In the genomic region with DNA sequence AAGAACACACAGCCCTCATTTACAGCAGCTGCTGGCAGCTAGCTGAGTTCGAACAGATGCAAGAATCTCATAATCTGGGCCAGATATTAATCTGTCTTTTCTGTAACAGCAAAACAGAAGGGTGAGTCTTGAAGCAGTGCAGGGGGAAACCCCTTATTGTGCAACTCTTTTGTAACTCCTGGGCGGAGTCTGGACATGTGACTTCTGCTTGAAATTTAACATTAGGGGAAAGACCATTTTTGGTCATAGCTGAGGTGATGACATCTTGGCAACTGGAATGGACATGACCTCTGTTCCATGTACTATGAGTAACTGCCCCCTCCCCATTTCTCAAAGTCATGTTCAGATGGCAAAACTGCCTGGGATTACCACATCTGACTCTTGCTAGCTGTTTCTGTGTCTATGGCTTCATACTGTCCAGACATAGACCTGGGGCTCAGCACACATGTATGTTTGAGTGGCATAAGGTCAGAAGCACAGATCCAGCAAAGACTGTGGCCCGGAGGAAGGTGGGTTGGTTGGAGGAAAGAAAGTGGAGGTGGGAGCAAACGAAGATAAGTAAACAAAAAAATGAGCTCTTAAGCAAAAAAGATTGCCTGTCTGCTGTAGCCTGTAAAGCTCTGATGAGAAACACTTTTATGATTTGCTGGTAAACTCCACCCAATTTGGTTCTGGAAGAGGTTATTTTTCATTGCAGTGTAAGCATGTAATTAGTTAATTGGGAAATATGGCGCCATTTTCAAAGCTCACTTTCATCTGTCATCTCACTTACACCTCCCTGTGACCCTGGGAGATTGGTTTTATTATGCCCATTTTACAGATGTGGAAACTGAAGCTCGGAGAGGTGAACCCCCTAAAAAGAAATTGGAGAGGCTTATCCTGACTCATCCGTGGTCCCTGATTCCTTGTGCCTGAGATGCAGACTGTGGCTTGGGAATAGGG, we compare ENCODE assay signal across 8 cellular contexts. TPM values are rescaled to one million over a fixed set of nuclear protein-coding genes. Genes with fewer than 3 reads are reported as not detected.
A peak's percentile ranks its signal among the peaks of the same experiment; 100 is the strongest.
DNase-seq lines count a peak whose midpoint lies in the region; ATAC-seq and TF ChIP-seq lines count a peak whose summit lies in the region.

No MANE protein-coding gene starts in this region.

- H3K27me3 ChIP-seq in GM06990 (replicated peaks; ENCODE audit: control insufficient read depth, insufficient read depth, low read length), result no peaks in the 10 kb centered on the region

- H3K4me3 ChIP-seq in GM06990 (replicated peaks; ENCODE audit: low read depth, low read length) (no peak overlapping the region), fibroblast of pulmonary artery (replicated peaks; ENCODE audit: low read depth, low read length) (no peak overlapping the region)

- TF ChIP-seq CTCF in GM06990 (IDR thresholded peaks at IDR 0.05; ENCODE audit: insufficient read depth, low read length, poor library complexity, severe bottlenecking) (no peak), activated B cell treated with CpG ODN at 0.5 μM for 24 hours (IDR thresholded peaks at IDR 0.05) (no peak), fibroblast of pulmonary artery (IDR thresholded peaks at IDR 0.05; ENCODE audit: low read length, missing control alignments) (no peak)

- no peaks in the 10 kb centered on the region for H3K9me3 Mint-ChIP-seq in activated B cell treated with CpG ODN at 0.5 μM for 24 hours

- POLR2A ChIA-PET in activated B cell treated with CpG ODN at 0.5 μM for 24 hours (lab: Charles Lee), result interaction anchor here (0.5 to 1.2 kb wide), 2 partner anchors 20 to 21 kb away, joined by 3 to 4 read pairs; no protein-coding TSS in a partner anchor

- H3K36me3 ChIP-seq in GM06990 (ENCODE audit: control insufficient read depth, insufficient read depth, low read length), result no peaks in the 10 kb centered on the region

- H3K27ac Mint-ChIP-seq in activated B cell treated with CpG ODN at 0.5 μM for 24 hours, result peak overlapping the region; percentile 65

- no peak for TF ChIP-seq EP300 in Ishikawa (IDR thresholded peaks at IDR 0.05; ENCODE audit: borderline replicate concordance)

- H3K36me3 Mint-ChIP-seq in activated B cell treated with CpG ODN at 0.5 μM for 24 hours (ENCODE audit: low read depth), result no peaks in the 10 kb centered on the region

- DNase-seq in GM06990 (ENCODE audit: extremely low read depth, insufficient read length) (peak; percentile 18), activated B cell treated with CpG ODN at 0.5 μM for 24 hours (no peak), fibroblast of pulmonary artery (ENCODE audit: low read depth) (peak; percentile 100), putamen (ENCODE audit: low spot score) (peak; percentile 37), ACHN (no peak), activated gamma-delta T cell treated with Interleukin-2 at 50 U/mL for 16 hours (no peak)

- no peak for TF ChIP-seq RAD21 in Ishikawa (IDR thresholded peaks at IDR 0.05; ENCODE audit: low read depth)

- peak; percentile 90 for ATAC-seq in GM21786 (IDR thresholded peaks at IDR 0.05; ENCODE audit: unreplicated experiment)
- peak; percentile 88 for ATAC-seq in activated B cell treated with CpG ODN at 0.5 μM for 24 hours (ENCODE audit: low read depth)

- peak overlapping the region; percentile 29 for H3K4me3 Mint-ChIP-seq in activated B cell treated with CpG ODN at 0.5 μM for 24 hours

- CTCF ChIA-PET in activated B cell treated with CpG ODN at 0.5 μM for 24 hours (lab: Charles Lee), result no interaction called here

- intact Hi-C loops in activated B cell treated with CpG ODN at 0.5 μM for 24 hours (cut with micrococcal nuclease), result loop anchor here (1.0 kb wide), 3 partner anchors 26 to 64 kb away; a partner anchor contains a TSS

- in situ Hi-C loops in ACHN (cut with HindIII; ENCODE audit: low pct_ligation_motif_present, low pct_unique_long_range_greater_than_20kb, low sequenced_read_pairs), result no loop called here

- H3K27me3 Mint-ChIP-seq in activated B cell treated with CpG ODN at 0.5 μM for 24 hours, result peaks cover 18% of the 10 kb centered on the region

- peaks cover 17% of the 10 kb centered on the region for H3K4me1 Mint-ChIP-seq in activated B cell treated with CpG ODN at 0.5 μM for 24 hours

TF ChIP-seq in Ishikawa, 13 proteins besides CTCF, POLR2A, EP300 and RAD21:
- TF ChIP-seq TCF12 (IDR thresholded peaks at IDR 0.05; ENCODE audit: low read depth) (no peak), TEAD4 (IDR thresholded peaks at IDR 0.05) (no peak), CEBPB (IDR thresholded peaks at IDR 0.05) (peak; percentile 97), EGR1 (IDR thresholded peaks at IDR 0.05) (no peak), FOXM1 (IDR thresholded peaks at IDR 0.05; ENCODE audit: borderline replicate concordance, low read depth) (no peak), TAF1 (IDR thresholded peaks at IDR 0.05; ENCODE audit: low read depth) (no peak), ZBTB7A (IDR thresholded peaks at IDR 0.05; ENCODE audit: low read depth) (no peak), NFIC (IDR thresholded peaks at IDR 0.05) (no peak), CREB1 (IDR thresholded peaks at IDR 0.05; ENCODE audit: low read depth) (no peak), YY1 (IDR thresholded peaks at IDR 0.05; ENCODE audit: low read depth) (no peak)
- TF ChIP-seq, protein P1, sequence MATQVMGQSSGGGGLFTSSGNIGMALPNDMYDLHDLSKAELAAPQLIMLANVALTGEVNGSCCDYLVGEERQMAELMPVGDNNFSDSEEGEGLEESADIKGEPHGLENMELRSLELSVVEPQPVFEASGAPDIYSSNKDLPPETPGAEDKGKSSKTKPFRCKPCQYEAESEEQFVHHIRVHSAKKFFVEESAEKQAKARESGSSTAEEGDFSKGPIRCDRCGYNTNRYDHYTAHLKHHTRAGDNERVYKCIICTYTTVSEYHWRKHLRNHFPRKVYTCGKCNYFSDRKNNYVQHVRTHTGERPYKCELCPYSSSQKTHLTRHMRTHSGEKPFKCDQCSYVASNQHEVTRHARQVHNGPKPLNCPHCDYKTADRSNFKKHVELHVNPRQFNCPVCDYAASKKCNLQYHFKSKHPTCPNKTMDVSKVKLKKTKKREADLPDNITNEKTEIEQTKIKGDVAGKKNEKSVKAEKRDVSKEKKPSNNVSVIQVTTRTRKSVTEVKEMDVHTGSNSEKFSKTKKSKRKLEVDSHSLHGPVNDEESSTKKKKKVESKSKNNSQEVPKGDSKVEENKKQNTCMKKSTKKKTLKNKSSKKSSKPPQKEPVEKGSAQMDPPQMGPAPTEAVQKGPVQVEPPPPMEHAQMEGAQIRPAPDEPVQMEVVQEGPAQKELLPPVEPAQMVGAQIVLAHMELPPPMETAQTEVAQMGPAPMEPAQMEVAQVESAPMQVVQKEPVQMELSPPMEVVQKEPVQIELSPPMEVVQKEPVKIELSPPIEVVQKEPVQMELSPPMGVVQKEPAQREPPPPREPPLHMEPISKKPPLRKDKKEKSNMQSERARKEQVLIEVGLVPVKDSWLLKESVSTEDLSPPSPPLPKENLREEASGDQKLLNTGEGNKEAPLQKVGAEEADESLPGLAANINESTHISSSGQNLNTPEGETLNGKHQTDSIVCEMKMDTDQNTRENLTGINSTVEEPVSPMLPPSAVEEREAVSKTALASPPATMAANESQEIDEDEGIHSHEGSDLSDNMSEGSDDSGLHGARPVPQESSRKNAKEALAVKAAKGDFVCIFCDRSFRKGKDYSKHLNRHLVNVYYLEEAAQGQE (IDR thresholded peaks at IDR 0.05; ENCODE audit: low read depth), result no peak
- TF ChIP-seq, protein P2, sequence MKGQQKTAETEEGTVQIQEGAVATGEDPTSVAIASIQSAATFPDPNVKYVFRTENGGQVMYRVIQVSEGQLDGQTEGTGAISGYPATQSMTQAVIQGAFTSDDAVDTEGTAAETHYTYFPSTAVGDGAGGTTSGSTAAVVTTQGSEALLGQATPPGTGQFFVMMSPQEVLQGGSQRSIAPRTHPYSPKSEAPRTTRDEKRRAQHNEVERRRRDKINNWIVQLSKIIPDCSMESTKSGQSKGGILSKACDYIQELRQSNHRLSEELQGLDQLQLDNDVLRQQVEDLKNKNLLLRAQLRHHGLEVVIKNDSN (IDR thresholded peaks at IDR 0.05), result peak; percentile 77
- TF ChIP-seq, protein P3, sequence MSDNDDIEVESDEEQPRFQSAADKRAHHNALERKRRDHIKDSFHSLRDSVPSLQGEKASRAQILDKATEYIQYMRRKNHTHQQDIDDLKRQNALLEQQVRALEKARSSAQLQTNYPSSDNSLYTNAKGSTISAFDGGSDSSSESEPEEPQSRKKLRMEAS (IDR thresholded peaks at IDR 0.05), result no peak

RNA-seq across cellular contexts. Expression of a gene that starts 26.1 kb away (rescaled TPM):
- total RNA-seq in activated B cell treated with CpG ODN at 0.5 μM for 24 hours, result 4.4 and 4.5 TPM in 2 replicates

Comparison
In these comparisons a context has a peak if more than half of its experiments do, and no peak if none do; other contexts are left out.
1. DNase-seq: peak in GM06990 (single experiment), fibroblast of pulmonary artery (single experiment) and putamen (single experiment); none in activated B cell treated with CpG ODN at 0.5 μM for 24 hours (single experiment), ACHN (single experiment) and activated gamma-delta T cell treated with Interleukin-2 at 50 U/mL for 16 hours (single experiment).